ENCODE assay signal across 20 cellular contexts in genomic region chr2:240593703-240594451, GRCh38. TPM values are rescaled to one million over a fixed set of nuclear protein-coding genes. Genes with fewer than 3 reads are reported as not detected.
DNase-seq lines count a peak whose midpoint lies in the region; ATAC-seq and TF ChIP-seq lines count a peak whose summit lies in the region.
"Had no signal": no experiment of that assay in that cellular context is flagged by ENCODE, and none has a peak within 500 bp of the region (broad histone marks: within the 10 kb centered on the region; RNA-seq: fewer than 3 reads in every experiment).

No MANE protein-coding gene starts in this region.

- H3K36me3 Mint-ChIP-seq in stimulated activated effector memory CD8-positive, alpha-beta T cell treated with anti-CD3 and anti-CD28 coated beads, Interleukin-12 subunit alpha, Interleukin-12 subunit beta, amount 100 ng/mL, for 72 hours, result peaks cover 26% of the 10 kb centered on the region
- H3K36me3 Mint-ChIP-seq: activated naive CD4-positive, alpha-beta T cell treated with anti-CD3 and anti-CD28 coated beads, Interleukin-2, amount 50 U/mL, for 24 hours had no signal

- no peak for ATAC-seq in left lobe of liver
- ATAC-seq in stimulated activated effector memory CD8-positive, alpha-beta T cell treated with anti-CD3 and anti-CD28 coated beads, Interleukin-12 subunit alpha, Interleukin-12 subunit beta, amount 100 ng/mL, for 72 hours, result no peak
- no peak for ATAC-seq in GM21529 (IDR thresholded peaks at IDR 0.05; ENCODE audit: unreplicated experiment)

- peak overlapping the region; percentile 33 for H3K27ac ChIP-seq in cingulate gyrus (ENCODE audit: low read depth, low read length)
- H3K27ac ChIP-seq in RWPE1, result no peak overlapping the region
- H3K27ac ChIP-seq: brain microvascular endothelial cell, esophagus muscularis mucosa, parathyroid adenoma, PC-9, thoracic aorta had no signal

- peaks cover 14% of the 10 kb centered on the region for H3K4me1 Mint-ChIP-seq in stimulated activated effector memory CD8-positive, alpha-beta T cell treated with anti-CD3 and anti-CD28 coated beads, Interleukin-12 subunit alpha, Interleukin-12 subunit beta, amount 100 ng/mL, for 72 hours

- peak; percentile 15 for DNase-seq in activated CD8-positive, alpha-beta memory T cell treated with anti-CD3 and anti-CD28 coated beads, Interleukin-2, amount 50 U/mL, for 4 hours
- DNase-seq in activated CD8-positive, alpha-beta memory T cell treated with anti-CD3 and anti-CD28 coated beads, Interleukin-2, amount 50 U/mL, for 48 hours, result no peak
- peak; percentile 44 for DNase-seq in left lobe of liver (ENCODE audit: low spot score)
- DNase-seq in stimulated activated effector memory CD8-positive, alpha-beta T cell treated with anti-CD3 and anti-CD28 coated beads, Interleukin-12 subunit alpha, Interleukin-12 subunit beta, amount 100 ng/mL, for 72 hours (ENCODE audit: low spot score in 2 of 2), result no peak
- DNase-seq in OCI-M2 (lab: John Stamatoyannopoulos, UW; ENCODE audit: unreplicated experiment), result no peak
- DNase-seq in RWPE1 (ENCODE audit: low spot score), result no peak
- DNase-seq: brain microvascular endothelial cell, GDM1, Karpas-422, naive B cell, NCI-H1105, NCI-H82, PC-9, SK-N-SH had no signal

- POLR2A ChIA-PET in RWPE1 (lab: Yijun Ruan, JAX; ENCODE audit: low non-redundant PET), result no interaction called here

- TF ChIP-seq CTCF in RWPE1 (conservative IDR thresholded peaks at IDR 0.05; ENCODE audit: low read depth), result no peak

- CTCF ChIA-PET in RWPE1 (lab: Yijun Ruan, JAX), result interaction anchor here (0.6 kb wide), 1 partner anchor 1066 kb away, joined by 3 read pairs; no protein-coding TSS in a partner anchor

- peak overlapping the region; percentile 75 for H3K27ac Mint-ChIP-seq in stimulated activated effector memory CD8-positive, alpha-beta T cell treated with anti-CD3 and anti-CD28 coated beads, Interleukin-12 subunit alpha, Interleukin-12 subunit beta, amount 100 ng/mL, for 72 hours
- H3K27ac Mint-ChIP-seq: activated naive CD4-positive, alpha-beta T cell treated with anti-CD3 and anti-CD28 coated beads, Interleukin-2, amount 50 U/mL, for 24 hours; naive B cell had no signal

- H3K4me3 Mint-ChIP-seq in stimulated activated effector memory CD8-positive, alpha-beta T cell treated with anti-CD3 and anti-CD28 coated beads, Interleukin-12 subunit alpha, Interleukin-12 subunit beta, amount 100 ng/mL, for 72 hours, result no peak overlapping the region
- H3K4me3 Mint-ChIP-seq: activated naive CD4-positive, alpha-beta T cell treated with anti-CD3 and anti-CD28 coated beads, Interleukin-2, amount 50 U/mL, for 24 hours; naive B cell had no signal

- no peaks in the 10 kb centered on the region for H3K9me3 Mint-ChIP-seq in stimulated activated effector memory CD8-positive, alpha-beta T cell treated with anti-CD3 and anti-CD28 coated beads, Interleukin-12 subunit alpha, Interleukin-12 subunit beta, amount 100 ng/mL, for 72 hours
- H3K9me3 Mint-ChIP-seq: activated naive CD4-positive, alpha-beta T cell treated with anti-CD3 and anti-CD28 coated beads, Interleukin-2, amount 50 U/mL, for 24 hours; naive B cell had no signal

RNA-seq across cellular contexts. Expression of gene CAPN10, which starts 7.3 kb away (rescaled TPM):
- total RNA-seq in left lobe of liver, result 13.7 TPM

RNA-seq across cellular contexts. Expression of gene RNPEPL1, which starts 25.6 kb away (rescaled TPM):
- total RNA-seq in left lobe of liver, result 40.6 TPM

RNA-seq across cellular contexts. Expression of gene GPR35, which starts 31.4 kb away (rescaled TPM):
- 0.53 TPM for total RNA-seq in left lobe of liver

RNA-seq across cellular contexts. Expression of gene DUSP28, which starts 33.7 kb away (rescaled TPM):
- 2.0 TPM for total RNA-seq in left lobe of liver

RNA-seq across cellular contexts. Expression of gene ANKMY1, which starts 36.1 kb away (rescaled TPM):
- total RNA-seq in left lobe of liver, result 13.1 TPM

Comparison
In these comparisons a context has a peak if more than half of its experiments do, and no peak if none do; other contexts are left out.
1. DNase-seq: peak in activated CD8-positive, alpha-beta memory T cell treated with anti-CD3 and anti-CD28 coated beads, Interleukin-2, amount 50 U/mL, for 4 hours (single experiment) and left lobe of liver (single experiment); none in activated CD8-positive, alpha-beta memory T cell treated with anti-CD3 and anti-CD28 coated beads, Interleukin-2, amount 50 U/mL, for 48 hours (single experiment), stimulated activated effector memory CD8-positive, alpha-beta T cell treated with anti-CD3 and anti-CD28 coated beads, Interleukin-12 subunit alpha, Interleukin-12 subunit beta, amount 100 ng/mL, for 72 hours (0 of 2), OCI-M2 (single experiment) and RWPE1 (single experiment).